ENCODE assay signal across 8 cellular contexts in the genomic region with DNA sequence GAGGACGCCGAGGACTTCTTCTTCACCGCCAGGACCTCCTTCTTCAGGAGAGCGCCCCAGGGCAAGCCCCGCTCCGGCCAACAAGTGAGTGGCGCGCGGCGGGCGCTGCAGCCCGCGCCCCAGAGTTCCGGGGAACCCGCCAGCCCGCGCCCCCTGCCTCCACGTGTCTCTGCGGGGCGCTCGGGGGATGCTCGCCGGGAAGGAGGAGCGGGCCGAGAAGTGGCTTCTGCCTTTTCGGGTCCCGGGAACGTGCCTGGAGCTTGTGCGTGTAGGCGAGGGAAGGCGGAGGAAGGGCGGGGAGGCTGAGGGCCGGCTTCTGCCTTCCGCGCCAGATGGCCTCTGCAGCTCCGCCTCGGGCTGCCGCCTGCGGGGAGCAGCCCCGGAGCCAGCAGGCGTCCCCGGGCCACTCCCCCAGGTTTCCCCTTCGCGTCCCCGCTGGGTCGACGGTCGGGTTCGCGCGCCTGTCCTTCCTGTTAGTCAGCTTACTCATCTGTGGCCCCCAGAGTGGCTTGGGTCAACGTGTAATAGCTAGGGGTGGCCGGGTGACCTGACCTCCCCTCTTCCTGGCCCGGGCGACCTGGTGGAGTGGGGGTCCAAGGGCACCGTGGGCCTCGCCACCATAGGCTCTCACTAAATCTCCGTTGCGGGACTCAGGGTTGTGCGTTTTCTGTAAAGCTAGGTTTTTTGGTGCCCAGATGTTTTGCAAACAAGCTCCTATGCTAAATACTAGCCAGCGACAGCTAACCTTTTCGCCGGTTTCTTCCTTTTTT.
DNase-seq lines count a peak whose midpoint lies in the region; ATAC-seq and TF ChIP-seq lines count a peak whose summit lies in the region.

No MANE protein-coding gene starts in this region.

- peak; percentile 44 for ATAC-seq in GM21576 (IDR thresholded peaks at IDR 0.05; ENCODE audit: unreplicated experiment)

- H3K4me3 ChIP-seq in astrocyte of the cerebellum (ENCODE audit: low read depth, low read length) = peak overlapping the region; percentile 88
- H3K4me3 ChIP-seq in iPS-20b (ENCODE audit: low read length) = peak overlapping the region; percentile 94

- H3K36me3 ChIP-seq in iPS-20b (ENCODE audit: insufficient read depth, low read depth, low read length) = peaks cover 5% of the 10 kb centered on the region; the same call in 1 of the 2 replicates

- TF ChIP-seq CTCF in astrocyte of the cerebellum (IDR thresholded peaks at IDR 0.05; ENCODE audit: low read depth, low read length, missing control alignments) = no peak

- H3K9me3 ChIP-seq in iPS-20b (ENCODE audit: insufficient read depth, low read depth, low read length) = no peaks in the 10 kb centered on the region

- H3K27ac ChIP-seq in iPS-20b (ENCODE audit: low read length) = no peak overlapping the region

- peaks cover 38% of the 10 kb centered on the region for H3K4me1 Mint-ChIP-seq in T-helper 2 cell treated with Interferon-gamma antibody and Interleukin-4, amounts not matched to agents 5 μg/mL and 100 μg/mL, for 36 hours (ENCODE audit: low read depth)

- H3K9me3 Mint-ChIP-seq in T-helper 2 cell treated with Interferon-gamma antibody and Interleukin-4, amounts not matched to agents 5 μg/mL and 100 μg/mL, for 36 hours = no peaks in the 10 kb centered on the region

- peaks cover 27% of the 10 kb centered on the region for H3K36me3 Mint-ChIP-seq in T-helper 2 cell treated with Interferon-gamma antibody and Interleukin-4, amounts not matched to agents 5 μg/mL and 100 μg/mL, for 36 hours (ENCODE audit: low read depth)

- no peaks in the 10 kb centered on the region for H3K27me3 Mint-ChIP-seq in T-helper 2 cell treated with Interferon-gamma antibody and Interleukin-4, amounts not matched to agents 5 μg/mL and 100 μg/mL, for 36 hours (ENCODE audit: low read depth)

- no peaks in the 10 kb centered on the region; the same call in 1 of the 2 replicates for H3K27me3 ChIP-seq in iPS-20b (ENCODE audit: insufficient read depth, low read length)

- H3K4me3 Mint-ChIP-seq in T-helper 2 cell treated with Interferon-gamma antibody and Interleukin-4, amounts not matched to agents 5 μg/mL and 100 μg/mL, for 36 hours = peak overlapping the region; percentile 98

- peak overlapping the region; percentile 79 for H3K27ac Mint-ChIP-seq in T-helper 2 cell treated with Interferon-gamma antibody and Interleukin-4, amounts not matched to agents 5 μg/mL and 100 μg/mL, for 36 hours

- DNase-seq in GDM1 (lab: John Stamatoyannopoulos, UW) (peak; percentile 49), KBM-7 (peak; percentile 85), astrocyte of the cerebellum (ENCODE audit: low read depth) (no peak), T1000 (lab: John Stamatoyannopoulos, UW) (no peak)
- DNase-seq in T-helper 2 cell treated with Interferon-gamma antibody and Interleukin-4, amounts not matched to agents 5 μg/mL and 100 μg/mL, for 36 hours (ENCODE audit: low spot score) = peak; percentile 69
- peak; percentile 44 to 51 for DNase-seq in stimulated activated CD4-positive, alpha-beta T cell treated with anti-CD3 and anti-CD28 coated beads, Interleukin-15, amount 100 ng/mL, for 1 hour (ENCODE audit: low read depth in 1 of 2, low spot score in 1 of 2)

- H3K4me1 ChIP-seq in iPS-20b (ENCODE audit: insufficient read depth, low read length) = peaks cover 8% of the 10 kb centered on the region; the same call in 1 of the 2 replicates

- in situ Hi-C loops in KBM-7 (cut with MboI; ENCODE audit: low pct_unique_long_range_greater_than_20kb, low sequenced_read_pairs) = no loop called here
- in situ Hi-C loops in astrocyte of the cerebellum (cut with HindIII; ENCODE audit: low sequenced_read_pairs) = no loop called here

- H3K9ac ChIP-seq in iPS-20b (ENCODE audit: low read depth, low read length) = peak overlapping the region; percentile 85

Comparison
In these comparisons a context has a peak if more than half of its experiments do, and no peak if none do; other contexts are left out.
1. DNase-seq: peak in GDM1 (single experiment), KBM-7 (single experiment), T-helper 2 cell treated with Interferon-gamma antibody and Interleukin-4, amounts not matched to agents 5 μg/mL and 100 μg/mL, for 36 hours (single experiment) and stimulated activated CD4-positive, alpha-beta T cell treated with anti-CD3 and anti-CD28 coated beads, Interleukin-15, amount 100 ng/mL, for 1 hour (2 of 2); none in astrocyte of the cerebellum (single experiment) and T1000 (single experiment).